Comparison of ENCODE assay signal across 8 cellular contexts in the genomic region with DNA sequence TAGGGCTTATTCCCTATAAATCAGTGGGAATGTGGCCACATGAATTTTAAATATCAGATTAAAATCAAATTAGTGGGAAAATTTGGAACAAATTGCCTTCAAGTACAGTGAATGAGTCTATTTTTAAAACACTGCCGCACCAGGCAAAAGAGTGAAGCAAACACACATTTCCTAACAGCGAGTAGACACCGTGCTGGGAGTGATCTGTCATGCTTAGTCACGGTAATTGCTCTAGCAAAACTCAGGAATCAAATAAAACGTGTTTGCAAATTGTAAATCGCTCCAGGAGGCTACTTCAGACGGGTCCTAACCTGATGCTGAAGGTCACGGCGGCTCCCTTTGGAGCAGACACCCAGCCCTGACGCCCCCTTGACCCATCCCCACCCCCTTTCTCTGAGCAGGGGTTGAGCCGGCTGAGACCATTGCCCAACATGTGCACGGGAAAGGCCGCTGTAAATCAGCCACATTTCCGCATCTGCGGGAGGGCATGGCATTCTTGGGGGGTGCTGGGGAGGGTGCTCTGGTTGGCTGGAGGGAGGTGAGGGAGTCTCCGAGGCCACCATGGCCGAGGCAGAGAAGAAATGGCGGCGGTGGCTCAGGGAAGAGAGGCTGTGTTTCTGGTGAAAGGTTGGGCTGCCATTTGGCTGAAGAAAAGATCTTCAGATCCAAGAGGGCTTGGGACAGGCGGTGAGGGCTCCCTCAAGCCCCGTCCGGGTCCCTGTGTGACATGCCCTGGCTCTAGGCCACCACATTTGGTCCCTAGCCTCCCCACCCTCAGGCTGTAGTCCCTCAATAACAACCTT. TPM values are rescaled to one million over a fixed set of nuclear protein-coding genes. Genes with fewer than 3 reads are reported as not detected.
A peak's percentile ranks its signal among the peaks of the same experiment; 100 is the strongest.
DNase-seq lines count a peak whose midpoint lies in the region; ATAC-seq, FAIRE-seq and TF ChIP-seq lines count a peak whose summit lies in the region.

No MANE protein-coding gene starts in this region.

- POLR2A ChIA-PET in activated CD4-positive, alpha-beta T cell treated with anti-CD3 and anti-CD28 coated beads, Interleukin-2, amount 10 ng/mL, durations not matched to agents 7 days and 5 days (lab: Charles Lee): no interaction called here
- POLR2A ChIA-PET in WTC11 (lab: Charles Lee): interaction anchor here (0.5 kb wide), 1 partner anchor 939 kb away, joined by 6 read pairs; no protein-coding TSS in a partner anchor

- TF ChIP-seq CTCF in pancreas (IDR thresholded peaks at IDR 0.05): no peak
- no peak for TF ChIP-seq CTCF in glutamatergic neuron (IDR thresholded peaks at IDR 0.05; ENCODE audit: partially characterized antibody, unreplicated experiment)
- no peak for TF ChIP-seq CTCF in WTC11 (IDR thresholded peaks at IDR 0.05)

- H3K27me3 ChIP-seq in pancreas: no peaks in the 10 kb centered on the region

- FAIRE-seq in pancreas (lab: Jason Lieb, UNC): no peak

- ATAC-seq in pancreas: peak; percentile 86 to 88 (median 87)
- ATAC-seq in GM21825 (IDR thresholded peaks at IDR 0.05; ENCODE audit: unreplicated experiment): no peak
- no peak for ATAC-seq in WTC11

- H3K4me1 Mint-ChIP-seq in glutamatergic neuron (ENCODE audit: low read depth, unreplicated experiment): peaks cover 6% of the 10 kb centered on the region
- H3K4me1 Mint-ChIP-seq in activated CD4-positive, alpha-beta T cell treated with anti-CD3 and anti-CD28 coated beads, Interleukin-2, amount 10 ng/mL, durations not matched to agents 7 days and 5 days: no peaks in the 10 kb centered on the region
- H3K4me1 Mint-ChIP-seq in WTC11: peaks cover 4% of the 10 kb centered on the region; the same call in 1 of the 2 replicates

- peaks cover 0 to 14% (median 7%) of the 10 kb centered on the region in 3 donors for H3K4me1 ChIP-seq in pancreas

- DNase-seq in DMS153 treated with DMSO at 0.1 percent for 48 hours (lab: John Stamatoyannopoulos, UW; ENCODE audit: unreplicated experiment): peak; percentile 52
- peak; percentile 85 for DNase-seq in NCI-H2227 (lab: John Stamatoyannopoulos, UW; ENCODE audit: unreplicated experiment)
- peak; percentile 20 for DNase-seq in dedifferentiated amniotic fluid mesenchymal stem cell (ENCODE audit: extremely low spot score)
- DNase-seq in pancreas: peak in 2 of 6 donors; percentile 38 to 56
- no peak for DNase-seq in glutamatergic neuron
- no peak for DNase-seq in activated CD4-positive, alpha-beta T cell treated with anti-CD3 and anti-CD28 coated beads, Interleukin-2, amount 10 ng/mL, durations not matched to agents 7 days and 5 days
- no peak for DNase-seq in WTC11 (ENCODE audit: low spot score)

- peaks cover 9% of the 10 kb centered on the region for H3K9me3 Mint-ChIP-seq in glutamatergic neuron (ENCODE audit: unreplicated experiment)
- H3K9me3 Mint-ChIP-seq in activated CD4-positive, alpha-beta T cell treated with anti-CD3 and anti-CD28 coated beads, Interleukin-2, amount 10 ng/mL, durations not matched to agents 7 days and 5 days: peaks cover 10% of the 10 kb centered on the region
- H3K9me3 Mint-ChIP-seq in WTC11: peaks cover 14% of the 10 kb centered on the region

- H3K9me3 ChIP-seq in pancreas: no peaks in the 10 kb centered on the region

- peaks cover 5% of the 10 kb centered on the region for H3K27me3 Mint-ChIP-seq in glutamatergic neuron (ENCODE audit: unreplicated experiment)
- H3K27me3 Mint-ChIP-seq in activated CD4-positive, alpha-beta T cell treated with anti-CD3 and anti-CD28 coated beads, Interleukin-2, amount 10 ng/mL, durations not matched to agents 7 days and 5 days: peaks cover 23% of the 10 kb centered on the region
- H3K27me3 Mint-ChIP-seq in WTC11 (ENCODE audit: low read depth): no peaks in the 10 kb centered on the region

- CTCF ChIA-PET in activated CD4-positive, alpha-beta T cell treated with anti-CD3 and anti-CD28 coated beads, Interleukin-2, amount 10 ng/mL, durations not matched to agents 7 days and 5 days (lab: Charles Lee): no interaction called here
- CTCF ChIA-PET in WTC11 (lab: Charles Lee): interaction anchor here (1.6 kb wide), 1 partner anchor 109 kb away, joined by 4 read pairs; no protein-coding TSS in a partner anchor

- H3K27ac ChIP-seq in pancreas: peak overlapping the region in 2 of 4 donors; percentile 50 to 59

- intact Hi-C loops in pancreas (cut with DNase I): no loop called here

- H3K36me3 Mint-ChIP-seq in glutamatergic neuron (ENCODE audit: unreplicated experiment): peaks cover 5% of the 10 kb centered on the region
- H3K36me3 Mint-ChIP-seq in activated CD4-positive, alpha-beta T cell treated with anti-CD3 and anti-CD28 coated beads, Interleukin-2, amount 10 ng/mL, durations not matched to agents 7 days and 5 days (ENCODE audit: low read depth): no peaks in the 10 kb centered on the region
- peaks cover 6% of the 10 kb centered on the region; the same call in 1 of the 2 replicates for H3K36me3 Mint-ChIP-seq in WTC11

- H3K27ac Mint-ChIP-seq in glutamatergic neuron (ENCODE audit: unreplicated experiment) (no peak overlapping the region), WTC11 (no peak overlapping the region)
- H3K27ac Mint-ChIP-seq in activated CD4-positive, alpha-beta T cell treated with anti-CD3 and anti-CD28 coated beads, Interleukin-2, amount 10 ng/mL, durations not matched to agents 7 days and 5 days: no peak overlapping the region

- 23 to 24% methylated on average over 22 of the region's 22 CpGs for WGBS in pancreas, 2 donors

- H3K36me3 ChIP-seq in pancreas: no peaks in the 10 kb centered on the region

- no peak overlapping the region for H3K4me3 ChIP-seq in pancreas

- no peak overlapping the region for H3K4me3 Mint-ChIP-seq in glutamatergic neuron (ENCODE audit: unreplicated experiment)
- H3K4me3 Mint-ChIP-seq in activated CD4-positive, alpha-beta T cell treated with anti-CD3 and anti-CD28 coated beads, Interleukin-2, amount 10 ng/mL, durations not matched to agents 7 days and 5 days: no peak overlapping the region
- no peak overlapping the region for H3K4me3 Mint-ChIP-seq in WTC11

TF ChIP-seq in WTC11, 78 proteins besides CTCF, POLR2A, EP300 and RAD21:
- TF ChIP-seq FOXJ3 (CRISPR knock-in tag; IDR thresholded peaks at IDR 0.05; ENCODE audit: borderline replicate concordance): no peak
- TF ChIP-seq ZNF317 (CRISPR knock-in tag; IDR thresholded peaks at IDR 0.05; ENCODE audit: borderline replicate concordance, low read depth): no peak
- TF ChIP-seq ZNF671 (CRISPR knock-in tag; IDR thresholded peaks at IDR 0.05): no peak
- no peak for TF ChIP-seq FOXP1 (CRISPR knock-in tag; IDR thresholded peaks at IDR 0.05; ENCODE audit: borderline replicate concordance)
- TF ChIP-seq, protein P1, sequence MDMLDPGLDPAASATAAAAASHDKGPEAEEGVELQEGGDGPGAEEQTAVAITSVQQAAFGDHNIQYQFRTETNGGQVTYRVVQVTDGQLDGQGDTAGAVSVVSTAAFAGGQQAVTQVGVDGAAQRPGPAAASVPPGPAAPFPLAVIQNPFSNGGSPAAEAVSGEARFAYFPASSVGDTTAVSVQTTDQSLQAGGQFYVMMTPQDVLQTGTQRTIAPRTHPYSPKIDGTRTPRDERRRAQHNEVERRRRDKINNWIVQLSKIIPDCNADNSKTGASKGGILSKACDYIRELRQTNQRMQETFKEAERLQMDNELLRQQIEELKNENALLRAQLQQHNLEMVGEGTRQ (CRISPR knock-in tag; IDR thresholded peaks at IDR 0.05): no peak
- no peak for TF ChIP-seq ZNF423 (CRISPR knock-in tag; IDR thresholded peaks at IDR 0.05)
- TF ChIP-seq, protein P2, sequence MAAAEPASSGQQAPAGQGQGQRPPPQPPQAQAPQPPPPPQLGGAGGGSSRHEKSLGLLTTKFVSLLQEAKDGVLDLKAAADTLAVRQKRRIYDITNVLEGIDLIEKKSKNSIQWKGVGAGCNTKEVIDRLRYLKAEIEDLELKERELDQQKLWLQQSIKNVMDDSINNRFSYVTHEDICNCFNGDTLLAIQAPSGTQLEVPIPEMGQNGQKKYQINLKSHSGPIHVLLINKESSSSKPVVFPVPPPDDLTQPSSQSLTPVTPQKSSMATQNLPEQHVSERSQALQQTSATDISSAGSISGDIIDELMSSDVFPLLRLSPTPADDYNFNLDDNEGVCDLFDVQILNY (CRISPR knock-in tag; IDR thresholded peaks at IDR 0.05): no peak
- TF ChIP-seq, protein P3, sequence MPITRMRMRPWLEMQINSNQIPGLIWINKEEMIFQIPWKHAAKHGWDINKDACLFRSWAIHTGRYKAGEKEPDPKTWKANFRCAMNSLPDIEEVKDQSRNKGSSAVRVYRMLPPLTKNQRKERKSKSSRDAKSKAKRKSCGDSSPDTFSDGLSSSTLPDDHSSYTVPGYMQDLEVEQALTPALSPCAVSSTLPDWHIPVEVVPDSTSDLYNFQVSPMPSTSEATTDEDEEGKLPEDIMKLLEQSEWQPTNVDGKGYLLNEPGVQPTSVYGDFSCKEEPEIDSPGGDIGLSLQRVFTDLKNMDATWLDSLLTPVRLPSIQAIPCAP (CRISPR knock-in tag; IDR thresholded peaks at IDR 0.05): no peak

RNA-seq across cellular contexts. Expression of a gene that starts 8.9 kb away (rescaled TPM):
- total RNA-seq in pancreas: 10 to 100 TPM in 3 of 6 donors, 1 to 10 TPM in 3; 6.1 to 18.7 (median 9.7) TPM
- 1 to 10 TPM; 4.4 to 7.7 TPM for polyA plus RNA-seq in pancreas
- 0.66 TPM for total RNA-seq in glutamatergic neuron (ENCODE audit: unreplicated experiment)
- total RNA-seq in activated CD4-positive, alpha-beta T cell treated with anti-CD3 and anti-CD28 coated beads, Interleukin-2, amount 10 ng/mL, durations not matched to agents 7 days and 5 days: under 1 TPM; 0.10 TPM
- total RNA-seq in WTC11 (2021): 5.6 to 6.6 TPM (median 5.8 TPM) in 3 replicates

Comparison
In these comparisons a context has a peak if more than half of its experiments do, and no peak if none do; other contexts are left out.
1. DNase-seq: peak in DMS153 treated with DMSO at 0.1 percent for 48 hours (single experiment), NCI-H2227 (single experiment) and dedifferentiated amniotic fluid mesenchymal stem cell (single experiment); none in glutamatergic neuron (single experiment), activated CD4-positive, alpha-beta T cell treated with anti-CD3 and anti-CD28 coated beads, Interleukin-2, amount 10 ng/mL, durations not matched to agents 7 days and 5 days (single experiment) and WTC11 (single experiment).
2. ATAC-seq: peak in pancreas (4 of 4); none in GM21825 (single experiment) and WTC11 (single experiment).